1 cellular context compared by ENCODE assay signal in genomic region chr10:91923371-91924211, GRCh38.
A peak's percentile ranks its signal among the peaks of the same experiment; 100 is the strongest.
TF ChIP-seq lines count a peak whose summit lies in the region.

BTAF1 (plus strand) TSS chr10:91923770; CDS start chr10:91924077, 307 bp downstream.

TF ChIP-seq in HEK293, 187 proteins besides CTCF, POLR2A, EP300 and RAD21 (continued from another document and continues in another):
- TF ChIP-seq ZNF362 (tag by site-specific recombination; IDR thresholded peaks at IDR 0.05) = no peak
- no peak for TF ChIP-seq ZNF514 (tag by site-specific recombination; IDR thresholded peaks at IDR 0.05)
- no peak for TF ChIP-seq ZFP69B (tag by site-specific recombination; IDR thresholded peaks at IDR 0.05)
- peak; percentile 27; the same call in 1 of the 2 replicates for TF ChIP-seq GLIS2 (tag by site-specific recombination; IDR thresholded peaks at IDR 0.05)
- TF ChIP-seq SETDB1 (IDR thresholded peaks at IDR 0.05; ENCODE audit: insufficient read length, low read length) = no peak
- TF ChIP-seq ZBTB6 (tag by site-specific recombination; IDR thresholded peaks at IDR 0.05) = 0 out of 2 replicates have a peak, but pooled peaks have one; percentile 17
- no peak for TF ChIP-seq ZNF248 (tag by site-specific recombination; IDR thresholded peaks at IDR 0.05)
- peak; percentile 47; the same call in 1 of the 2 replicates for TF ChIP-seq INSM2 (tag by site-specific recombination; IDR thresholded peaks at IDR 0.05)
- peak; percentile 55; the same call in 1 of the 2 replicates for TF ChIP-seq ZBTB8A (tag by site-specific recombination; IDR thresholded peaks at IDR 0.05)
- peak; percentile 28; the same call in 1 of the 2 replicates for TF ChIP-seq SP3 (tag by site-specific recombination; IDR thresholded peaks at IDR 0.05)
- peak; percentile 41; the same call in 1 of the 2 replicates for TF ChIP-seq PRDM1 (tag by site-specific recombination; IDR thresholded peaks at IDR 0.05)
- TF ChIP-seq PRDM10 (tag by site-specific recombination; IDR thresholded peaks at IDR 0.05) = peak; percentile 31; the same call in 1 of the 2 replicates
- peak; percentile 81 for TF ChIP-seq ZXDB (tag by site-specific recombination; IDR thresholded peaks at IDR 0.05)
- peak; percentile 74 for TF ChIP-seq SP7 (tag by site-specific recombination; IDR thresholded peaks at IDR 0.05)
- no peak for TF ChIP-seq PATZ1 (tag by site-specific recombination; IDR thresholded peaks at IDR 0.05)
- TF ChIP-seq ZNF529 (tag by site-specific recombination; IDR thresholded peaks at IDR 0.05; ENCODE audit: insufficient replicate concordance) = no peak
- no peak for TF ChIP-seq ZNF174 (tag by site-specific recombination; IDR thresholded peaks at IDR 0.05)
- TF ChIP-seq ZNF76 (tag by site-specific recombination; IDR thresholded peaks at IDR 0.05; ENCODE audit: borderline replicate concordance, low read depth) = peak; percentile 56; the same call in 1 of the 2 replicates
- TF ChIP-seq KLF17 (tag by site-specific recombination; IDR thresholded peaks at IDR 0.05) = 0 out of 2 replicates have a peak, but pooled peaks have one; percentile 39
- no peak for TF ChIP-seq ZNF138 (tag by site-specific recombination; IDR thresholded peaks at IDR 0.05; ENCODE audit: borderline replicate concordance)
- TF ChIP-seq KLF1 (tag by site-specific recombination; IDR thresholded peaks at IDR 0.05) = no peak
- no peak for TF ChIP-seq ZNF140 (tag by site-specific recombination; IDR thresholded peaks at IDR 0.05)
- peak; percentile 68 for TF ChIP-seq ZBTB17 (tag by site-specific recombination; IDR thresholded peaks at IDR 0.05)
- no peak for TF ChIP-seq ZFP41 (tag by site-specific recombination; IDR thresholded peaks at IDR 0.05; ENCODE audit: borderline replicate concordance)
- no peak for TF ChIP-seq ZNF302 (tag by site-specific recombination; IDR thresholded peaks at IDR 0.05; ENCODE audit: low read depth)
- TF ChIP-seq SP2 (tag by site-specific recombination; IDR thresholded peaks at IDR 0.05) = peak; percentile 66
- 0 out of 2 replicates have a peak, but pooled peaks have one; percentile 11 for TF ChIP-seq ZNF184 (tag by site-specific recombination; IDR thresholded peaks at IDR 0.05)
- no peak for TF ChIP-seq ZNF223 (tag by site-specific recombination; IDR thresholded peaks at IDR 0.05)
- TF ChIP-seq ZNF155 (tag by site-specific recombination; IDR thresholded peaks at IDR 0.05) = no peak
- TF ChIP-seq ZNF391 (tag by site-specific recombination; IDR thresholded peaks at IDR 0.05; ENCODE audit: borderline replicate concordance, low read depth) = 0 out of 2 replicates have a peak, but pooled peaks have one; percentile 36
- TF ChIP-seq KLF16 (tag by site-specific recombination; IDR thresholded peaks at IDR 0.05) = peak; percentile 60; the same call in 1 of the 2 replicates
- no peak for TF ChIP-seq ZNF18 (tag by site-specific recombination; IDR thresholded peaks at IDR 0.05)
- TF ChIP-seq ZNF677 (tag by site-specific recombination; IDR thresholded peaks at IDR 0.05) = no peak
- TF ChIP-seq ZNF548 (tag by site-specific recombination; IDR thresholded peaks at IDR 0.05) = no peak
- TF ChIP-seq ZBTB20 (tag by site-specific recombination; IDR thresholded peaks at IDR 0.05) = peak; percentile 87; the same call in 1 of the 2 replicates
- no peak; the same call in 1 of the 2 replicates for TF ChIP-seq KLF10 (tag by site-specific recombination; IDR thresholded peaks at IDR 0.05)
- no peak for TF ChIP-seq ZNF555 (tag by site-specific recombination; conservative IDR thresholded peaks at IDR 0.05)
- TF ChIP-seq ZNF639 (tag by site-specific recombination; IDR thresholded peaks at IDR 0.05) = peak; percentile 70
- TF ChIP-seq WT1 (tag by site-specific recombination; IDR thresholded peaks at IDR 0.05) = 0 out of 2 replicates have a peak, but pooled peaks have one; percentile 34
- no peak for TF ChIP-seq ZNF112 (tag by site-specific recombination; IDR thresholded peaks at IDR 0.05)
- no peak for TF ChIP-seq ZNF558 (tag by site-specific recombination; IDR thresholded peaks at IDR 0.05)
- no peak for TF ChIP-seq KLF7 (tag by site-specific recombination; IDR thresholded peaks at IDR 0.05; ENCODE audit: borderline replicate concordance)
- TF ChIP-seq ZBTB11 (tag by site-specific recombination; conservative IDR thresholded peaks at IDR 0.05; ENCODE audit: low read depth) = peak; percentile 54
- TF ChIP-seq ZNF311 (tag by site-specific recombination; IDR thresholded peaks at IDR 0.05; ENCODE audit: borderline replicate concordance) = no peak
- TF ChIP-seq KLF8 (tag by site-specific recombination; IDR thresholded peaks at IDR 0.05) = peak; percentile 66; the same call in 1 of the 2 replicates
- peak; percentile 47; the same call in 1 of the 2 replicates for TF ChIP-seq ZNF24 (tag by site-specific recombination; IDR thresholded peaks at IDR 0.05)
- peak; percentile 75 for TF ChIP-seq ZFP37 (tag by site-specific recombination; IDR thresholded peaks at IDR 0.05)
- no peak for TF ChIP-seq ZNF114 (tag by site-specific recombination; IDR thresholded peaks at IDR 0.05)
- TF ChIP-seq ZFHX2 (tag by site-specific recombination; conservative IDR thresholded peaks at IDR 0.05) = peak; percentile 78; the same call in 1 of the 2 replicates
